Comparison of ENCODE assay signal across 16 cellular contexts in genomic region chr5:137507150-137507549, GRCh38. TPM values are rescaled to one million over a fixed set of nuclear protein-coding genes. Genes with fewer than 3 reads are reported as not detected.
DNase-seq lines count a peak whose midpoint lies in the region; ATAC-seq, FAIRE-seq and TF ChIP-seq lines count a peak whose summit lies in the region.
"Had no signal": no experiment of that assay in that cellular context is flagged by ENCODE, and none has a peak within 500 bp of the region (broad histone marks: within the 10 kb centered on the region; RNA-seq: fewer than 3 reads in every experiment).

No MANE protein-coding gene starts in this region.

- H3K4me1 ChIP-seq in psoas muscle: no peaks in the 10 kb centered on the region
- H3K4me1 ChIP-seq: BLaER1 had no signal

- H3K4me3 ChIP-seq in fibroblast of mammary gland (ENCODE audit: control insufficient read depth, low read depth, low read length) (no peak overlapping the region), brain microvascular endothelial cell (ENCODE audit: low read depth, low read length) (no peak overlapping the region), psoas muscle (no peak overlapping the region)
- H3K4me3 ChIP-seq: BLaER1 had no signal

- in situ Hi-C loops in brain microvascular endothelial cell (cut with HindIII; ENCODE audit: low pct_ligation_motif_present, low sequenced_read_pairs): no loop called here

- no peaks in the 10 kb centered on the region for H3K9me3 ChIP-seq in psoas muscle
- H3K9me3 ChIP-seq: BLaER1 had no signal

- H3K36me3 ChIP-seq in brain microvascular endothelial cell (replicated peaks) (no peaks in the 10 kb centered on the region), psoas muscle (ENCODE audit: insufficient read depth in 1 of 2, low read depth in 1 of 2) (no peaks in the 10 kb centered on the region)
- H3K36me3 ChIP-seq: BLaER1 had no signal

- DNase-seq in EH (ENCODE audit: low read depth) (peak; percentile 11), GM19239 (ENCODE audit: insufficient read length, low spot score) (no peak), M059J (ENCODE audit: low read depth) (peak; percentile 19), fibroblast of mammary gland (ENCODE audit: low read depth) (peak; percentile 44), brain microvascular endothelial cell (no peak), psoas muscle (no peak), D341Med (ENCODE audit: low spot score) (no peak)
- DNase-seq: ACHN; CD4-positive, alpha-beta memory T cell; DND-41; GF-D8; GOT3; H9 had no signal

- 72 to 80% (median 78%) methylated on average over 5 of the region's 5 CpGs for WGBS in psoas muscle, 3 donors

- FAIRE-seq in GM19239 (lab: Jason Lieb, UNC): peak; percentile 44
- FAIRE-seq: A204.1, GM12891 had no signal

- H3K27ac ChIP-seq in brain microvascular endothelial cell: no peak overlapping the region
- H3K27ac ChIP-seq in psoas muscle: no peak overlapping the region
- H3K27ac ChIP-seq: BLaER1 had no signal

- intact Hi-C loops in psoas muscle (cut with DNase I): no loop called here

- TF ChIP-seq CTCF in fibroblast of mammary gland (conservative IDR thresholded peaks at IDR 0.05; ENCODE audit: control insufficient read depth, insufficient read depth, low read depth, low read length) (no peak), brain microvascular endothelial cell (IDR thresholded peaks at IDR 0.05; ENCODE audit: low read depth, low read length, missing control alignments) (no peak), psoas muscle (IDR thresholded peaks at IDR 0.05) (no peak)

- no peak for ATAC-seq in psoas muscle

- H3K27me3 ChIP-seq in brain microvascular endothelial cell (replicated peaks) (no peaks in the 10 kb centered on the region), psoas muscle (ENCODE audit: insufficient read depth in 3 of 3, low read length in 2 of 3) (peaks cover 0 to 8% (median 3%) of the 10 kb centered on the region in 3 donors)
- H3K27me3 ChIP-seq: BLaER1 had no signal

RNA-seq across cellular contexts. Expression of gene SPOCK1, which starts 8.0 kb away (rescaled TPM):
- 25.5 and 29.1 TPM in 2 replicates for total RNA-seq in M059J (2014; rRNA removed; shearing (Covaris generic))
- 10 to 100 TPM; 11.3 to 52.7 (median 29.3) TPM for total RNA-seq in psoas muscle
- polyA plus RNA-seq in psoas muscle: 10 to 100 TPM in 1 of 3 donors, 1 to 10 TPM in 2; 4.2 to 16.0 (median 7.1) TPM
- total RNA-seq: CD4-positive, alpha-beta memory T cell had no signal
- polyA plus RNA-seq: CD4-positive, alpha-beta memory T cell had no signal

Comparison
In these comparisons a context has a peak if more than half of its experiments do, and no peak if none do; other contexts are left out.
1. DNase-seq: peak in EH (single experiment), M059J (single experiment) and fibroblast of mammary gland (single experiment); none in GM19239 (single experiment), brain microvascular endothelial cell (single experiment), psoas muscle (0 of 2) and D341Med (single experiment).